Comparison of ENCODE assay signal across 10 cellular contexts in the genomic region with DNA sequence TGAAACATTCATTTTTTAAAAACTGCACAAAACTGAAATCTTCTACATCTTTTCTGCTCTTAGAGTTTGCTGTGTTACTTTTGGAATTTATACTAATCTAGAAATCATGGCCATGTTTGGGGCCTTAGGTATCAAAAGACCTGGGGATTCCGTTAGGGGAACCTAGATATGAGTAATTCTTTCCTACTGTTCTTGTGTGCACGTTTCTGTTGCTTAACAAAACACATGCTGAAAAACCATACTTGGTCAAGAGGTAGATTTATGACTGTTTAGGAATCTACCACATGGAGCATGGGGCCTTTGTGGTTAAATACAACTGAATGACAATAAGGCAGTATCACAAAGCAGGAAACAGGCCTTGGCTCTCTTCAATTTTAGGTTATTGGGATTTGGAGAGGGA.
DNase-seq lines count a peak whose midpoint lies in the region; ATAC-seq and TF ChIP-seq lines count a peak whose summit lies in the region.
"Had no signal": no experiment of that assay in that cellular context is flagged by ENCODE, and none has a peak within 500 bp of the region (broad histone marks: within the 10 kb centered on the region; RNA-seq: fewer than 3 reads in every experiment).

No MANE protein-coding gene starts in this region.

- POLR2A ChIA-PET in naive thymus-derived CD8-positive, alpha-beta T cell (lab: Charles Lee), result no interaction called here

- no peak overlapping the region for H3K4me2 ChIP-seq in GM23248 (ENCODE audit: unreplicated experiment)

- H3K4me3 ChIP-seq in GM23248 (no peak overlapping the region), left lung (no peak overlapping the region), MG63 (no peak overlapping the region)

- intact Hi-C loops in left lung (cut with DNase I), result no loop called here

- in situ Hi-C loops in GM23248 (cut with MboI), result no loop called here

- no peak overlapping the region for H3K27ac ChIP-seq in GM23248
- no peak overlapping the region for H3K27ac ChIP-seq in left lung

- peaks cover 0 to 8% (median 0%) of the 10 kb centered on the region in 3 donors for H3K36me3 Mint-ChIP-seq in naive thymus-derived CD8-positive, alpha-beta T cell

- peaks cover 0 to 5% (median 0%) of the 10 kb centered on the region in 9 donors for H3K9me3 Mint-ChIP-seq in naive thymus-derived CD8-positive, alpha-beta T cell

- no peak for TF ChIP-seq CTCF in left lung (IDR thresholded peaks at IDR 0.05)

- no peaks in the 10 kb centered on the region for H3K79me2 ChIP-seq in GM23248 (ENCODE audit: insufficient read depth)

- DNase-seq in GM23248, result peak; percentile 32
- DNase-seq in KG1 (lab: John Stamatoyannopoulos, UW), result peak; percentile 69
- DNase-seq in glomerular visceral epithelial cell (ENCODE audit: extremely low spot score), result peak; percentile 43
- no peak for DNase-seq in left lung
- no peak for DNase-seq in HT-29 (ENCODE audit: low spot score)
- no peak for DNase-seq in naive thymus-derived CD8-positive, alpha-beta T cell
- no peak for DNase-seq in MG63
- DNase-seq: NCI-H2029; stimulated activated CD4-positive, alpha-beta T cell treated with anti-CD3 and anti-CD28 coated beads, Interleukin-15, amount 100 ng/mL, for 24 hours had no signal

- no peak overlapping the region for H2AFZ ChIP-seq in GM23248

- no peaks in the 10 kb centered on the region for H3K27me3 ChIP-seq in GM23248 (replicated peaks; ENCODE audit: insufficient read depth)
- H3K27me3 ChIP-seq in left lung, result no peaks in the 10 kb centered on the region
- H3K27me3 ChIP-seq in MG63, result no peaks in the 10 kb centered on the region

- H3K27ac Mint-ChIP-seq in naive thymus-derived CD8-positive, alpha-beta T cell, result no peak overlapping the region

- H3K9me2 ChIP-seq in GM23248 (ENCODE audit: insufficient read depth), result no peaks in the 10 kb centered on the region

- H3K27me3 Mint-ChIP-seq in naive thymus-derived CD8-positive, alpha-beta T cell, result no peaks in the 10 kb centered on the region

- peaks cover 2 to 7% (median 4%) of the 10 kb centered on the region in 4 donors for H3K4me1 Mint-ChIP-seq in naive thymus-derived CD8-positive, alpha-beta T cell

- no peaks in the 10 kb centered on the region for H3K36me3 ChIP-seq in GM23248 (ENCODE audit: low read depth)
- H3K36me3 ChIP-seq in left lung, result no peaks in the 10 kb centered on the region
- H3K36me3 ChIP-seq in MG63, result no peaks in the 10 kb centered on the region

- H3F3A ChIP-seq in GM23248 (ENCODE audit: insufficient read depth), result no peaks in the 10 kb centered on the region

- H3K9me3 ChIP-seq in GM23248 (ENCODE audit: low read depth) (no peaks in the 10 kb centered on the region), left lung (no peaks in the 10 kb centered on the region), MG63 (no peaks in the 10 kb centered on the region)

- no peak overlapping the region for H3K9ac ChIP-seq in GM23248

- 18 to 26% methylated on average over 2 of the region's 2 CpGs for WGBS in GM23248 (ENCODE audit: low coverage in 1 of 2, low lambda C conversion rate in 2 of 2, missing lambda C conversion rate in 2 of 2), 2 experiments

- no peak overlapping the region for H3K4me3 Mint-ChIP-seq in naive thymus-derived CD8-positive, alpha-beta T cell

- ATAC-seq in GM18511 (IDR thresholded peaks at IDR 0.05; ENCODE audit: unreplicated experiment) (peak; percentile 86), left lung (no peak)
- ATAC-seq in naive thymus-derived CD8-positive, alpha-beta T cell, result no peak

- H4K20me1 ChIP-seq in GM23248 (ENCODE audit: insufficient read depth), result no peaks in the 10 kb centered on the region

- no peaks in the 10 kb centered on the region for H3K4me1 ChIP-seq in GM23248 (ENCODE audit: insufficient read depth)
- no peaks in the 10 kb centered on the region for H3K4me1 ChIP-seq in left lung

Comparison
In these comparisons a context has a peak if more than half of its experiments do, and no peak if none do; other contexts are left out.
1. DNase-seq: peak in GM23248 (single experiment), KG1 (single experiment) and glomerular visceral epithelial cell (single experiment); none in left lung (0 of 2), HT-29 (single experiment), naive thymus-derived CD8-positive, alpha-beta T cell (0 of 10) and MG63 (single experiment).